Comparison of ENCODE assay signal across 15 cellular contexts in genomic region chr12:58247633-58248032, GRCh38.
A peak's percentile ranks its signal among the peaks of the same experiment; 100 is the strongest.
DNase-seq lines count a peak whose midpoint lies in the region; ATAC-seq and TF ChIP-seq lines count a peak whose summit lies in the region.
"Had no signal": no experiment of that assay in that cellular context is flagged by ENCODE, and none has a peak within 500 bp of the region (broad histone marks: within the 10 kb centered on the region; RNA-seq: fewer than 3 reads in every experiment).

No MANE protein-coding gene starts in this region.

- intact Hi-C loops in Panc1 (cut with micrococcal nuclease; ENCODE audit: unreplicated experiment): no loop called here

- DNase-seq in D341Med (ENCODE audit: low spot score): peak; percentile 71
- DNase-seq in HT1080 (ENCODE audit: low read depth): peak; percentile 30
- no peak for DNase-seq in Panc1 (ENCODE audit: low read depth, low spot score)
- DNase-seq in foreskin keratinocyte: no peak
- no peak for DNase-seq in left lobe of liver (ENCODE audit: low spot score)
- no peak for DNase-seq in activated naive CD4-positive, alpha-beta T cell treated with anti-CD3 and anti-CD28 coated beads, Interleukin-2, amount 10 ng/mL, durations not matched to agents 7 days and 5 days
- no peak for DNase-seq in T-helper 9 cell
- no peak for DNase-seq in mesothelial cell of epicardium (ENCODE audit: low spot score in 2 of 2, unreplicated experiment in 2 of 2)
- DNase-seq: activated T-cell treated with anti-CD3 and anti-CD28 coated beads, Interleukin-2, amount 50 U/mL, for 48 hours; aorta; effector memory CD4-positive, alpha-beta T cell; NCI-H510A had no signal

- BruUV-seq in Panc1 (replicated peaks; lab: Mats Ljungman, UMichigan): no TSS peak

- ATAC-seq in Panc1 (peak; percentile 63; the same call in 1 of the 2 replicates), foreskin keratinocyte (no peak), left lobe of liver (no peak)

- H3K4me1 Mint-ChIP-seq in activated naive CD4-positive, alpha-beta T cell treated with anti-CD3 and anti-CD28 coated beads, Interleukin-2, amount 10 ng/mL, durations not matched to agents 7 days and 5 days: no peaks in the 10 kb centered on the region
- H3K4me1 Mint-ChIP-seq in mesothelial cell of epicardium: peaks cover 1% of the 10 kb centered on the region
- H3K4me1 Mint-ChIP-seq: neural crest cell had no signal

- POLR2A ChIA-PET in Panc1 (lab: Charles Lee): no interaction called here

- H3K36me3 Mint-ChIP-seq in activated naive CD4-positive, alpha-beta T cell treated with anti-CD3 and anti-CD28 coated beads, Interleukin-2, amount 10 ng/mL, durations not matched to agents 7 days and 5 days: no peaks in the 10 kb centered on the region
- H3K36me3 Mint-ChIP-seq in mesothelial cell of epicardium: no peaks in the 10 kb centered on the region

- H3K9me3 ChIP-seq in Panc1 (ENCODE audit: control insufficient read depth, insufficient read depth, low read depth, low read length): no peaks in the 10 kb centered on the region
- H3K9me3 ChIP-seq: suprapubic skin had no signal

- H3K9me3 Mint-ChIP-seq in activated naive CD4-positive, alpha-beta T cell treated with anti-CD3 and anti-CD28 coated beads, Interleukin-2, amount 10 ng/mL, durations not matched to agents 7 days and 5 days: no peaks in the 10 kb centered on the region
- no peaks in the 10 kb centered on the region for H3K9me3 Mint-ChIP-seq in mesothelial cell of epicardium

- H3K4me3 ChIP-seq in Panc1 (ENCODE audit: low read depth in 2 of 2, low read length in 2 of 2): no peak overlapping the region
- H3K4me3 ChIP-seq: smooth muscle cell, suprapubic skin had no signal

- H3K4me1 ChIP-seq in Panc1 (ENCODE audit: control insufficient read depth, insufficient read depth, low read length): no peaks in the 10 kb centered on the region
- H3K4me1 ChIP-seq in foreskin keratinocyte: no peaks in the 10 kb centered on the region
- H3K4me1 ChIP-seq: suprapubic skin had no signal

- H3K27ac ChIP-seq in Panc1 (ENCODE audit: low read length): no peak overlapping the region
- no peak overlapping the region for H3K27ac ChIP-seq in foreskin keratinocyte
- H3K27ac ChIP-seq: suprapubic skin had no signal

- no peaks in the 10 kb centered on the region for H3K27me3 Mint-ChIP-seq in activated naive CD4-positive, alpha-beta T cell treated with anti-CD3 and anti-CD28 coated beads, Interleukin-2, amount 10 ng/mL, durations not matched to agents 7 days and 5 days
- peaks cover 5% of the 10 kb centered on the region for H3K27me3 Mint-ChIP-seq in mesothelial cell of epicardium (ENCODE audit: low read depth)

- H3K27ac Mint-ChIP-seq in activated naive CD4-positive, alpha-beta T cell treated with anti-CD3 and anti-CD28 coated beads, Interleukin-2, amount 10 ng/mL, durations not matched to agents 7 days and 5 days: no peak overlapping the region
- H3K27ac Mint-ChIP-seq in mesothelial cell of epicardium: no peak overlapping the region

- CTCF ChIA-PET in Panc1 (lab: Charles Lee): interaction anchor here (0.6 kb wide), 1 partner anchor 16 kb away, joined by 3 read pairs; no protein-coding TSS in a partner anchor
- CTCF ChIA-PET in activated naive CD4-positive, alpha-beta T cell treated with anti-CD3 and anti-CD28 coated beads, Interleukin-2, amount 10 ng/mL, durations not matched to agents 7 days and 5 days (lab: Charles Lee): no interaction called here

- TF ChIP-seq CTCF in Panc1 (IDR thresholded peaks at IDR 0.05): peak; percentile 40
- TF ChIP-seq CTCF in foreskin keratinocyte (conservative IDR thresholded peaks at IDR 0.05): peak; percentile 40
- TF ChIP-seq CTCF in mesothelial cell of epicardium (IDR thresholded peaks at IDR 0.05; ENCODE audit: unreplicated experiment): no peak

- no peaks in the 10 kb centered on the region for H3K36me3 ChIP-seq in Panc1 (ENCODE audit: control insufficient read depth, insufficient read depth, low read length)
- H3K36me3 ChIP-seq: suprapubic skin had no signal

- in situ Hi-C loops in Panc1 (cut with HindIII; ENCODE audit: low pct_unique_long_range_greater_than_20kb, low sequenced_read_pairs): no loop called here

- no peak overlapping the region for H3K4me3 Mint-ChIP-seq in activated naive CD4-positive, alpha-beta T cell treated with anti-CD3 and anti-CD28 coated beads, Interleukin-2, amount 10 ng/mL, durations not matched to agents 7 days and 5 days
- H3K4me3 Mint-ChIP-seq in mesothelial cell of epicardium: no peak overlapping the region
- H3K4me3 Mint-ChIP-seq: neural crest cell had no signal

- no peaks in the 10 kb centered on the region for H3K27me3 ChIP-seq in Panc1 (ENCODE audit: control insufficient read depth, insufficient read depth, low read length)
- H3K27me3 ChIP-seq in foreskin keratinocyte: no peaks in the 10 kb centered on the region
- H3K27me3 ChIP-seq: suprapubic skin had no signal

Comparison
In these comparisons a context has a peak if more than half of its experiments do, and no peak if none do; other contexts are left out.
1. DNase-seq: peak in D341Med (single experiment) and HT1080 (single experiment); none in Panc1 (single experiment), foreskin keratinocyte (0 of 2), left lobe of liver (single experiment), activated naive CD4-positive, alpha-beta T cell treated with anti-CD3 and anti-CD28 coated beads, Interleukin-2, amount 10 ng/mL, durations not matched to agents 7 days and 5 days (single experiment), T-helper 9 cell (single experiment) and mesothelial cell of epicardium (0 of 2).